9 cellular contexts compared by ENCODE assay signal in genomic region chr1:48817505-48818114, GRCh38.
A peak's percentile ranks its signal among the peaks of the same experiment; 100 is the strongest.
DNase-seq lines count a peak whose midpoint lies in the region; ATAC-seq and TF ChIP-seq lines count a peak whose summit lies in the region.
"Had no signal": no experiment of that assay in that cellular context is flagged by ENCODE, and none has a peak within 500 bp of the region (broad histone marks: within the 10 kb centered on the region; RNA-seq: fewer than 3 reads in every experiment).

No MANE protein-coding gene starts in this region.

- peak; percentile 22 for DNase-seq in COLO829 (ENCODE audit: low spot score)
- peak; percentile 44 for DNase-seq in NOMO-1 treated with DMSO at 0.1 percent for 48 hours (lab: John Stamatoyannopoulos, UW; ENCODE audit: unreplicated experiment)
- peak; percentile 33 to 61 for DNase-seq in cardiac fibroblast (ENCODE audit: low read depth in 2 of 2)
- peak; percentile 68 for DNase-seq in kidney tubule cell (ENCODE audit: low spot score)
- DNase-seq in stromal cell of bone marrow (ENCODE audit: low read depth): peak; percentile 39

- peak; percentile 53 for ATAC-seq in GM18520 (IDR thresholded peaks at IDR 0.05; ENCODE audit: unreplicated experiment)
- ATAC-seq in HG03354 (IDR thresholded peaks at IDR 0.05; ENCODE audit: poor library complexity, severe bottlenecking, unreplicated experiment): peak; percentile 89
- no peak for ATAC-seq in GM18873 (IDR thresholded peaks at IDR 0.05; ENCODE audit: low FRiP score, unreplicated experiment)
- ATAC-seq: T-cell had no signal

- no peak overlapping the region for H3K4me3 ChIP-seq in cardiac fibroblast (replicated peaks in 1 of 2; ENCODE audit: low read depth in 2 of 2, low read length in 2 of 2)

- peak; percentile 57 for TF ChIP-seq CTCF in cardiac fibroblast (IDR thresholded peaks at IDR 0.05; ENCODE audit: low read depth, low read length)
